27 cellular contexts compared by ENCODE assay signal in genomic region chr11:16777576-16777975, GRCh38.
"Had no signal": no experiment of that assay in that cellular context is flagged by ENCODE, and none has a peak within 500 bp of the region (broad histone marks: within the 10 kb centered on the region; RNA-seq: fewer than 3 reads in every experiment).

No MANE protein-coding gene starts in this region.

- H3K4me1 Mint-ChIP-seq: activated CD8-positive, alpha-beta memory T cell treated with anti-CD3 and anti-CD28 coated beads, Interleukin-2, amount 10 ng/mL, durations not matched to agents 7 days and 5 days; activated naive CD4-positive, alpha-beta T cell treated with anti-CD3 and anti-CD28 coated beads, Interleukin-2, amount 10 ng/mL, durations not matched to agents 7 days and 5 days; activated naive CD8-positive, alpha-beta T cell treated with anti-CD3 and anti-CD28 coated beads, Interleukin-2, amount 50 U/mL, for 24 hours had no signal

- H3K4me1 ChIP-seq: SJCRH30 had no signal

- H3K4me3 ChIP-seq: SJCRH30, SK-N-MC had no signal

- H3K9me3 ChIP-seq: SJCRH30 had no signal

- H3K36me3 Mint-ChIP-seq: activated CD8-positive, alpha-beta memory T cell treated with anti-CD3 and anti-CD28 coated beads, Interleukin-2, amount 10 ng/mL, durations not matched to agents 7 days and 5 days; activated naive CD4-positive, alpha-beta T cell treated with anti-CD3 and anti-CD28 coated beads, Interleukin-2, amount 10 ng/mL, durations not matched to agents 7 days and 5 days; activated naive CD8-positive, alpha-beta T cell; brain had no signal

- H3K27me3 Mint-ChIP-seq: activated naive CD8-positive, alpha-beta T cell; brain had no signal

- H3K4me3 Mint-ChIP-seq: activated CD4-positive, alpha-beta memory T cell treated with anti-CD3 and anti-CD28 coated beads, Interleukin-2, amount 10 ng/mL, durations not matched to agents 7 days and 5 days; activated CD8-positive, alpha-beta memory T cell treated with anti-CD3 and anti-CD28 coated beads, Interleukin-2, amount 10 ng/mL, durations not matched to agents 7 days and 5 days; activated naive CD4-positive, alpha-beta T cell treated with anti-CD3 and anti-CD28 coated beads, Interleukin-2, amount 10 ng/mL, durations not matched to agents 7 days and 5 days; activated naive CD8-positive, alpha-beta T cell; activated naive CD8-positive, alpha-beta T cell treated with anti-CD3 and anti-CD28 coated beads, Interleukin-2, amount 50 U/mL, for 24 hours had no signal

- FAIRE-seq: bronchial epithelial cell had no signal

- H3K27ac ChIP-seq: SJCRH30, WERI-Rb-1 had no signal

- H3K36me3 ChIP-seq: SJCRH30 had no signal

- H3K9me3 Mint-ChIP-seq: activated CD4-positive, alpha-beta memory T cell treated with anti-CD3 and anti-CD28 coated beads, Interleukin-2, amount 10 ng/mL, durations not matched to agents 7 days and 5 days; activated naive CD4-positive, alpha-beta T cell treated with anti-CD3 and anti-CD28 coated beads, Interleukin-2, amount 10 ng/mL, durations not matched to agents 7 days and 5 days; activated naive CD8-positive, alpha-beta T cell treated with anti-CD3 and anti-CD28 coated beads, Interleukin-2, amount 50 U/mL, for 24 hours; brain had no signal

- H3K27ac Mint-ChIP-seq: activated CD4-positive, alpha-beta memory T cell treated with anti-CD3 and anti-CD28 coated beads, Interleukin-2, amount 10 ng/mL, durations not matched to agents 7 days and 5 days; activated CD8-positive, alpha-beta memory T cell treated with anti-CD3 and anti-CD28 coated beads, Interleukin-2, amount 10 ng/mL, durations not matched to agents 7 days and 5 days; activated naive CD4-positive, alpha-beta T cell treated with anti-CD3 and anti-CD28 coated beads, Interleukin-2, amount 10 ng/mL, durations not matched to agents 7 days and 5 days; activated naive CD8-positive, alpha-beta T cell; activated naive CD8-positive, alpha-beta T cell treated with anti-CD3 and anti-CD28 coated beads, Interleukin-2, amount 50 U/mL, for 24 hours had no signal

- ATAC-seq: activated CD8-positive, alpha-beta memory T cell treated with anti-CD3 and anti-CD28 coated beads, Interleukin-2, amount 10 ng/mL, durations not matched to agents 7 days and 5 days; activated naive CD8-positive, alpha-beta T cell treated with anti-CD3 and anti-CD28 coated beads, Interleukin-2, amount 50 U/mL, for 24 hours; Panc1 had no signal

- DNase-seq: activated CD4-positive, alpha-beta memory T cell treated with anti-CD3 and anti-CD28 coated beads, Interleukin-2, amount 10 ng/mL, durations not matched to agents 7 days and 5 days; activated CD4-positive, alpha-beta T cell treated with anti-CD3 and anti-CD28 coated beads for 1 hour; activated CD4-positive, alpha-beta T cell treated with anti-CD3 and anti-CD28 coated beads for 48 hours; activated CD4-positive, CD25-positive, alpha-beta regulatory T cell; activated CD8-positive, alpha-beta memory T cell treated with anti-CD3 and anti-CD28 coated beads, Interleukin-2, amount 50 U/mL, for 48 hours; activated effector memory CD4-positive, alpha-beta T cell treated with Interleukin-2 at 50 U/mL for 16 hours; activated naive CD4-positive, alpha-beta T cell treated with anti-CD3 and anti-CD28 coated beads, Interleukin-2, amount 10 ng/mL, durations not matched to agents 7 days and 5 days; activated naive CD8-positive, alpha-beta T cell treated with anti-CD3 and anti-CD28 coated beads, Interleukin-2, amount 50 U/mL, for 24 hours; activated T-cell treated with anti-CD3 and anti-CD28 coated beads, Interleukin-2, amount 50 U/mL, for 48 hours; caudate nucleus; NCI-H1092 treated with DMSO at 0.1 percent for 48 hours; NCI-H1417; NCI-H146; NCI-H187 treated with DMSO at 0.1 percent for 48 hours; NCI-H2081 treated with DMSO at 0.1 percent for 48 hours; NCI-H345; NCI-H524 treated with DMSO at 0.1 percent for 48 hours; SHP77; SJCRH30; T1000; WERI-Rb-1 had no signal
